In the genomic region with DNA sequence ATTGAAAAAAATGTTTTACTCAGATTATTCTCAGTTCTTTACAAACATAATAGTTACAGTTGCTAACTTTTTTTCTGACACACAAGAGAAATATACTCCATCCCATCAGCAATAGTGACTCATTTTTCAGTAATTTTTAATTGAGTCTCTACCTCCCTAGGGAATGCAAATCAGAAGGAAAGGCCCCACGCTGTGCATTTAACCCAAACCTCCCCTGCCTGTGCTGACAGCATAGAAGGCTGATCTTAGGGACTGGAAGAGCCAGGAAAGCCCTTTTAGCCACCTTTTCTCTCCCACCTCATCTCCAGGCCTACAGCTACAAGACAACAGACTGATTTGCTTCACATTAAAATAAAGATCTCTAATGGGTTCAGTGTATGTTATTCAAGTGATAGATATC, we compare ENCODE assay signal across 16 cellular contexts. TPM values are rescaled to one million over a fixed set of nuclear protein-coding genes. Genes with fewer than 3 reads are reported as not detected.
DNase-seq lines count a peak whose midpoint lies in the region; ATAC-seq and TF ChIP-seq lines count a peak whose summit lies in the region.
"Had no signal": no experiment of that assay in that cellular context is flagged by ENCODE, and none has a peak within 500 bp of the region (broad histone marks: within the 10 kb centered on the region; RNA-seq: fewer than 3 reads in every experiment).

No MANE protein-coding gene starts in this region.

- TF ChIP-seq CTCF in AG09309 (IDR thresholded peaks at IDR 0.05; ENCODE audit: control insufficient read depth, insufficient read depth, low read depth, low read length, missing control alignments), result no peak
- no peak for TF ChIP-seq CTCF in astrocyte of the spinal cord (IDR thresholded peaks at IDR 0.05; ENCODE audit: low read depth, low read length)
- TF ChIP-seq CTCF in GM13976 (IDR thresholded peaks at IDR 0.05; ENCODE audit: borderline replicate concordance, control extremely low read depth, extremely low read depth, insufficient read depth, missing control alignments), result no peak
- TF ChIP-seq CTCF in endothelial cell (IDR thresholded peaks at IDR 0.05; ENCODE audit: unreplicated experiment), result no peak

- no peak overlapping the region for H3K27ac Mint-ChIP-seq in endothelial cell (ENCODE audit: unreplicated experiment)
- H3K27ac Mint-ChIP-seq: activated CD8-positive, alpha-beta memory T cell treated with anti-CD3 and anti-CD28 coated beads, Interleukin-2, amount 10 ng/mL, durations not matched to agents 7 days and 5 days; activated naive CD8-positive, alpha-beta T cell treated with anti-CD3 and anti-CD28 coated beads, Interleukin-2, amount 50 U/mL, for 24 hours; CD4-positive, CD25-positive, alpha-beta regulatory T cell; T-helper 1 cell treated with Interleukin-12 subunit alpha and Interleukin-12 subunit beta and Interleukin-4 antibody, amounts not matched to agents 30 μg/mL and 1 μg/mL, for 36 hours had no signal

- DNase-seq in AG09309 (ENCODE audit: low read depth) (peak; percentile 63), HT1080 (ENCODE audit: low read depth) (peak; percentile 62), astrocyte of the spinal cord (ENCODE audit: low read depth, low spot score) (peak; percentile 81), kidney glomerular epithelial cell (lab: John Stamatoyannopoulos, UW) (peak; percentile 95), GM13976 (ENCODE audit: low spot score) (no peak), endothelial cell (ENCODE audit: low spot score) (no peak), cerebellar nuclear complex (lab: John Stamatoyannopoulos, UW) (no peak)
- DNase-seq: activated CD8-positive, alpha-beta memory T cell treated with anti-CD3 and anti-CD28 coated beads, Interleukin-2, amount 10 ng/mL, durations not matched to agents 7 days and 5 days; activated naive CD8-positive, alpha-beta T cell treated with anti-CD3 and anti-CD28 coated beads, Interleukin-2, amount 50 U/mL, for 24 hours; CD4-positive, CD25-positive, alpha-beta regulatory T cell; kidney; NCI-H146; stimulated activated CD4-positive, alpha-beta T cell treated with anti-CD3 and anti-CD28 coated beads, Interleukin-2, amount 100 ng/mL, for 24 hours; stimulated activated naive CD8-positive, alpha-beta T cell treated with anti-CD3 and anti-CD28 coated beads, Interleukin-15, Interleukin-2, amounts not matched to agents 100 U/mL and 50 U/mL, for 24 hours had no signal

- in situ Hi-C loops in astrocyte of the spinal cord (cut with HindIII; ENCODE audit: low sequenced_read_pairs) (no loop called here), GM13976 (cut with MboI; ENCODE audit: low sequenced_read_pairs, unreplicated experiment) (no loop called here)

- H3K4me1 Mint-ChIP-seq in endothelial cell (ENCODE audit: unreplicated experiment), result no peaks in the 10 kb centered on the region
- H3K4me1 Mint-ChIP-seq: activated CD8-positive, alpha-beta memory T cell treated with anti-CD3 and anti-CD28 coated beads, Interleukin-2, amount 10 ng/mL, durations not matched to agents 7 days and 5 days had no signal

- H3K9me3 Mint-ChIP-seq in endothelial cell (ENCODE audit: unreplicated experiment), result no peaks in the 10 kb centered on the region
- H3K9me3 Mint-ChIP-seq: activated naive CD8-positive, alpha-beta T cell treated with anti-CD3 and anti-CD28 coated beads, Interleukin-2, amount 50 U/mL, for 24 hours; CD4-positive, CD25-positive, alpha-beta regulatory T cell; T-helper 1 cell treated with Interleukin-12 subunit alpha and Interleukin-12 subunit beta and Interleukin-4 antibody, amounts not matched to agents 30 μg/mL and 1 μg/mL, for 36 hours had no signal

- ATAC-seq in GM21529 (IDR thresholded peaks at IDR 0.05; ENCODE audit: unreplicated experiment), result no peak
- ATAC-seq: activated CD8-positive, alpha-beta memory T cell treated with anti-CD3 and anti-CD28 coated beads, Interleukin-2, amount 10 ng/mL, durations not matched to agents 7 days and 5 days; activated naive CD8-positive, alpha-beta T cell treated with anti-CD3 and anti-CD28 coated beads, Interleukin-2, amount 50 U/mL, for 24 hours; stimulated activated naive CD8-positive, alpha-beta T cell treated with anti-CD3 and anti-CD28 coated beads, Interleukin-15, Interleukin-2, amounts not matched to agents 100 U/mL and 50 U/mL, for 24 hours had no signal

- H3K4me3 ChIP-seq in AG09309 (ENCODE audit: control insufficient read depth, low read depth, low read length) (no peak overlapping the region), astrocyte of the spinal cord (ENCODE audit: low read depth, low read length) (no peak overlapping the region)

- peaks cover 2% of the 10 kb centered on the region for H3K27me3 Mint-ChIP-seq in endothelial cell (ENCODE audit: unreplicated experiment)
- H3K27me3 Mint-ChIP-seq: activated naive CD8-positive, alpha-beta T cell treated with anti-CD3 and anti-CD28 coated beads, Interleukin-2, amount 50 U/mL, for 24 hours had no signal

- no peaks in the 10 kb centered on the region for H3K36me3 Mint-ChIP-seq in endothelial cell (ENCODE audit: low read depth, unreplicated experiment)
- H3K36me3 Mint-ChIP-seq: CD4-positive, CD25-positive, alpha-beta regulatory T cell had no signal

- H3K4me3 Mint-ChIP-seq in endothelial cell (ENCODE audit: unreplicated experiment), result no peak overlapping the region
- H3K4me3 Mint-ChIP-seq: activated CD8-positive, alpha-beta memory T cell treated with anti-CD3 and anti-CD28 coated beads, Interleukin-2, amount 10 ng/mL, durations not matched to agents 7 days and 5 days; activated naive CD8-positive, alpha-beta T cell treated with anti-CD3 and anti-CD28 coated beads, Interleukin-2, amount 50 U/mL, for 24 hours; CD4-positive, CD25-positive, alpha-beta regulatory T cell; T-helper 1 cell treated with Interleukin-12 subunit alpha and Interleukin-12 subunit beta and Interleukin-4 antibody, amounts not matched to agents 30 μg/mL and 1 μg/mL, for 36 hours had no signal

RNA-seq across cellular contexts. Expression of a gene that starts 24.7 kb away (rescaled TPM):
- 1.9 and 2.1 TPM in 2 replicates for total RNA-seq in HT1080 (2014; rRNA removed; shearing (Covaris generic))
- polyA plus RNA-seq in HT1080 (2015; cell fraction: cytosol; rRNA removed), result 0.52 and 0.58 TPM in 2 replicates
- polyA plus RNA-seq in HT1080 (2015; cell fraction: nucleus; rRNA removed), result 0.74 and 1.0 TPM in 2 replicates
- total RNA-seq in endothelial cell (ENCODE audit: unreplicated experiment), result 2.4 TPM

Comparison
In these comparisons a context has a peak if more than half of its experiments do, and no peak if none do; other contexts are left out.
1. DNase-seq: peak in AG09309 (single experiment), HT1080 (single experiment), astrocyte of the spinal cord (single experiment) and kidney glomerular epithelial cell (single experiment); none in GM13976 (single experiment), endothelial cell (single experiment) and cerebellar nuclear complex (0 of 2).